ENCODE assay signal across 8 cellular contexts in the genomic region with DNA sequence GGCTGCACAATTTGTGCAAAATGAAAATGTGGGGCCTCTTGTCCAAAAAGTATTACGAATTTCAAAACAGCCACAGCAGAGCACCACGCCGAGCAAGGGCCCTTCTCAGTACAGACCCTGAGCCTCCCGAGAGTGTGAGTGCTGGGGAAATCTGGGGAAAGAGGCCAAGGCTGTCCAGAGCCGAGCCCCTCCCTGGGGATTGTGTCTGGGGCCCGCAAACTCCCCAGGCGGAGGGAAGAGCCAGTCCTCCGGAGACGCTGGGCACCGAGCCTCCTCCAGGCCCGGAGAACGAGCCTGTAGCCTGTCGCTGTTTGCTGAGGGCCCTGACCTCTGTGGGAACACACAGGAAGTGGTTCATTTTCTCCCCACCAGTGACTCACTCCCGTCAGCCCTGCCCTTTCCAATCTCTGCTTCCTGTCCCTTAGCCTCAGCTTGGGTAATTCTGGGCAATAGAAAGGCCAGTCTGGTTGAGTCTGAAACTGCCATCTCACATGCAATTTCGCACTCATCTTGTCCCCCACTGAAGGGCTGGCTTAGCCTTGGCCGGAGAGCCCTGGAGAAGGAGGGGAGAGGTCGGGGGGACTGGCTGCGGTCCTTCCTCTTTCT. TPM values are rescaled to one million over a fixed set of nuclear protein-coding genes. Genes with fewer than 3 reads are reported as not detected.
DNase-seq lines count a peak whose midpoint lies in the region; ATAC-seq, FAIRE-seq and TF ChIP-seq lines count a peak whose summit lies in the region.

No MANE protein-coding gene starts in this region.

- no peaks in the 10 kb centered on the region for H3K36me3 ChIP-seq in brain microvascular endothelial cell (replicated peaks)

- peak; percentile 30 for DNase-seq in DMS53 treated with DMSO at 0.1 percent for 48 hours (lab: John Stamatoyannopoulos, UW; ENCODE audit: unreplicated experiment)
- DNase-seq in HT1080 (ENCODE audit: low read depth), result peak; percentile 99
- DNase-seq in brain microvascular endothelial cell, result peak; percentile 97
- peak; percentile 69 for DNase-seq in left kidney (ENCODE audit: low read depth, low spot score)
- DNase-seq in stimulated activated CD4-positive, alpha-beta T cell treated with anti-CD3 and anti-CD28 coated beads, Interleukin-4, amount 100 ng/mL, for 1 hour, result peak; percentile 57
- DNase-seq in frontal cortex (ENCODE audit: low spot score in 2 of 2), result no peak

- H3K4me3 ChIP-seq in brain microvascular endothelial cell (ENCODE audit: low read depth, low read length), result peak overlapping the region; percentile 16

- peak; percentile 96 for ATAC-seq in GM21423 (IDR thresholded peaks at IDR 0.05; ENCODE audit: unreplicated experiment)

- in situ Hi-C loops in brain microvascular endothelial cell (cut with HindIII; ENCODE audit: low pct_ligation_motif_present, low sequenced_read_pairs), result no loop called here

- peak overlapping the region; percentile 88 for H3K27ac ChIP-seq in brain microvascular endothelial cell

- H3K27me3 ChIP-seq in brain microvascular endothelial cell (replicated peaks), result no peaks in the 10 kb centered on the region

- TF ChIP-seq CTCF in brain microvascular endothelial cell (IDR thresholded peaks at IDR 0.05; ENCODE audit: low read depth, low read length, missing control alignments), result peak; percentile 1

- FAIRE-seq in TTC549 (lab: Jason Lieb, UNC), result peak; percentile 62
- no peak for FAIRE-seq in frontal cortex (lab: Jason Lieb, UNC)

RNA-seq across cellular contexts. Expression of gene GNA12, which starts 19.5 kb away (rescaled TPM):
- total RNA-seq in HT1080 (2014; rRNA removed; shearing (Covaris generic)), result 10.1 and 25.1 TPM in 2 replicates
- 54.8 and 66.0 TPM in 2 replicates for polyA plus RNA-seq in HT1080 (2015; cell fraction: cytosol; rRNA removed)
- polyA plus RNA-seq in HT1080 (2015; cell fraction: nucleus; rRNA removed), result 25.6 and 26.7 TPM in 2 replicates
- total RNA-seq in frontal cortex, result 11.8 TPM

Comparison
In these comparisons a context has a peak if more than half of its experiments do, and no peak if none do; other contexts are left out.
1. DNase-seq: peak in DMS53 treated with DMSO at 0.1 percent for 48 hours (single experiment), HT1080 (single experiment), brain microvascular endothelial cell (single experiment), left kidney (single experiment) and stimulated activated CD4-positive, alpha-beta T cell treated with anti-CD3 and anti-CD28 coated beads, Interleukin-4, amount 100 ng/mL, for 1 hour (single experiment); none in frontal cortex (0 of 2).